15 cellular contexts compared by ENCODE assay signal in genomic region chr16:81744911-81745310, GRCh38. TPM values are rescaled to one million over a fixed set of nuclear protein-coding genes. Genes with fewer than 3 reads are reported as not detected.
DNase-seq lines count a peak whose midpoint lies in the region; ATAC-seq and TF ChIP-seq lines count a peak whose summit lies in the region.
"Had no signal": no experiment of that assay in that cellular context is flagged by ENCODE, and none has a peak within 500 bp of the region (broad histone marks: within the 10 kb centered on the region; RNA-seq: fewer than 3 reads in every experiment).

No MANE protein-coding gene starts in this region.

- peaks cover 37% of the 10 kb centered on the region for H3F3A ChIP-seq in SU-DHL-6 (ENCODE audit: insufficient read depth)

- no peak overlapping the region for H2AK9ac ChIP-seq in IMR-90 (replicated peaks; ENCODE audit: low read depth, low read length, poor library complexity)

- H2BK120ac ChIP-seq in IMR-90 (ENCODE audit: low read depth, low read length) (no peak overlapping the region), mesendoderm (ENCODE audit: low read depth, low read length) (no peak overlapping the region)

- H3K27me3 ChIP-seq in IMR-90 (ENCODE audit: control insufficient read depth, insufficient read depth, low read length), result peaks cover 11% of the 10 kb centered on the region
- no peaks in the 10 kb centered on the region for H3K27me3 ChIP-seq in SU-DHL-6 (ENCODE audit: low read length)
- no peaks in the 10 kb centered on the region for H3K27me3 ChIP-seq in mesendoderm (ENCODE audit: insufficient read depth, low read length, poor library complexity)
- H3K27me3 ChIP-seq in lower lobe of right lung (ENCODE audit: low read depth), result no peaks in the 10 kb centered on the region
- no peaks in the 10 kb centered on the region for H3K27me3 ChIP-seq in hepatocyte

- no peak overlapping the region for H3K23ac ChIP-seq in IMR-90 (ENCODE audit: low read depth, low read length)
- H3K23ac ChIP-seq in mesendoderm (ENCODE audit: low read length), result no peak overlapping the region

- H3K4ac ChIP-seq in IMR-90 (ENCODE audit: low read depth, low read length) (no peak overlapping the region), mesendoderm (ENCODE audit: low read depth, low read length) (no peak overlapping the region)

- H3K79me2 ChIP-seq in SU-DHL-6 (ENCODE audit: insufficient read depth, low read length), result peaks cover 68% of the 10 kb centered on the region
- H3K79me2 ChIP-seq in mesendoderm (ENCODE audit: control insufficient read depth, insufficient read depth, low read length), result no peaks in the 10 kb centered on the region
- H3K79me2 ChIP-seq in hepatocyte, result no peaks in the 10 kb centered on the region

- WGBS in IMR-90 (ENCODE audit: extremely low coverage in 2 of 2, insufficient read length in 1 of 2), 2 experiments, result no CpG with 5 or more reads among the region's 4 CpGs
- WGBS in mesendoderm (ENCODE audit: extremely low coverage, insufficient coverage, low lambda C conversion rate), result no CpG with 5 or more reads among the region's 4 CpGs
- WGBS in hepatocyte (ENCODE audit: low lambda C conversion rate, missing lambda C conversion rate), result 88% methylated on average over 4 of the region's 4 CpGs

- TF ChIP-seq CTCF in IMR-90 (conservative IDR thresholded peaks at IDR 0.05; ENCODE audit: low read depth, low read length), result no peak
- no peak for TF ChIP-seq CTCF in SU-DHL-6 (IDR thresholded peaks at IDR 0.05; ENCODE audit: insufficient read depth, low read length, poor library complexity, severe bottlenecking)
- no peak for TF ChIP-seq CTCF in lower lobe of right lung (IDR thresholded peaks at IDR 0.05)
- no peak for TF ChIP-seq CTCF in hepatocyte (IDR thresholded peaks at IDR 0.05; ENCODE audit: poor library complexity)

- no peak for TF ChIP-seq POLR2A in IMR-90 (IDR thresholded peaks at IDR 0.05; ENCODE audit: low read depth, low read length)

- CTCF ChIA-PET in IMR-90 (lab: Yijun Ruan, JAX), result no interaction called here

- H3K56ac ChIP-seq in IMR-90 (ENCODE audit: extremely low read depth, insufficient read depth, low read length) (no peak overlapping the region), mesendoderm (ENCODE audit: low read length) (no peak overlapping the region)

- peak overlapping the region; percentile 63 for H2AFZ ChIP-seq in IMR-90 (replicated peaks; ENCODE audit: low read length, poor library complexity)
- H2AFZ ChIP-seq in SU-DHL-6 (ENCODE audit: low read depth, low read length, severe bottlenecking), result no peak overlapping the region
- no peak overlapping the region for H2AFZ ChIP-seq in hepatocyte

- H3K18ac ChIP-seq in IMR-90 (ENCODE audit: low read depth, low read length) (no peak overlapping the region), mesendoderm (ENCODE audit: low read length) (no peak overlapping the region)

- TF ChIP-seq RAD21 in IMR-90 (IDR thresholded peaks at IDR 0.05; ENCODE audit: low read length), result no peak

- ATAC-seq in IMR-90 (ENCODE audit: low read depth), result no peak
- no peak for ATAC-seq in lower lobe of right lung

- H3K9me2 ChIP-seq in SU-DHL-6 (replicated peaks; ENCODE audit: insufficient read depth, low read length) (no peaks in the 10 kb centered on the region), hepatocyte (replicated peaks; ENCODE audit: insufficient read depth) (no peaks in the 10 kb centered on the region)

- H3K79me1 ChIP-seq in IMR-90 (ENCODE audit: low read depth in 1 of 2, low read length in 2 of 2) (no peaks in the 10 kb centered on the region), mesendoderm (ENCODE audit: low read length) (no peaks in the 10 kb centered on the region)

- H3K4me2 ChIP-seq in IMR-90 (ENCODE audit: low read depth, low read length), result no peak overlapping the region
- H3K4me2 ChIP-seq in SU-DHL-6 (ENCODE audit: low read depth, low read length, poor library complexity, severe bottlenecking), result peak overlapping the region; percentile 72
- no peak overlapping the region for H3K4me2 ChIP-seq in mesendoderm (ENCODE audit: low read length)
- H3K4me2 ChIP-seq in hepatocyte, result no peak overlapping the region

- H2BK5ac ChIP-seq in IMR-90 (ENCODE audit: low read depth, low read length, poor library complexity, severe bottlenecking) (no peak overlapping the region), mesendoderm (ENCODE audit: low read length) (no peak overlapping the region)

- peak overlapping the region; percentile 99; the same call in 1 of the 2 replicates for H4K5ac ChIP-seq in IMR-90 (ENCODE audit: low read depth, low read length)
- no peak overlapping the region for H4K5ac ChIP-seq in mesendoderm (ENCODE audit: low read length)

- no peak overlapping the region for H3K14ac ChIP-seq in IMR-90 (replicated peaks; ENCODE audit: low read depth, low read length)

- dilution Hi-C loops in IMR-90 (cut with HindIII; ENCODE audit: low sequenced_read_pairs, unreplicated experiment), result no loop called here

- H3K9me3 ChIP-seq in IMR-90 (ENCODE audit: control insufficient read depth, insufficient read depth, low read length) (no peaks in the 10 kb centered on the region), SU-DHL-6 (ENCODE audit: insufficient read depth, low read length) (no peaks in the 10 kb centered on the region), lower lobe of right lung (no peaks in the 10 kb centered on the region), hepatocyte (ENCODE audit: low read depth) (no peaks in the 10 kb centered on the region)

- no peak overlapping the region for H2BK20ac ChIP-seq in IMR-90 (ENCODE audit: low read depth, low read length)

- in situ Hi-C loops in IMR-90 (cut with MboI; ENCODE audit: low sequenced_read_pairs), result loop anchor here (25.0 kb wide), 2 partner anchors 708 to 1558 kb away; partner anchors contain the start of gene ATMIN

- no peak overlapping the region for H4K91ac ChIP-seq in IMR-90 (ENCODE audit: insufficient read depth, low read depth, low read length)

- H3K9ac ChIP-seq in IMR-90 (ENCODE audit: low read depth, low read length) (no peak overlapping the region), SU-DHL-6 (ENCODE audit: low read length) (no peak overlapping the region), mesendoderm (ENCODE audit: low read length) (no peak overlapping the region)

- no peak overlapping the region for H3K4me3 ChIP-seq in IMR-90 (ENCODE audit: insufficient read depth, low read depth, low read length)
- no peak overlapping the region for H3K4me3 ChIP-seq in SU-DHL-6 (ENCODE audit: insufficient read depth, low read length, poor library complexity, severe bottlenecking)
- no peak overlapping the region for H3K4me3 ChIP-seq in mesendoderm (ENCODE audit: low read length)
- H3K4me3 ChIP-seq in lower lobe of right lung, result no peak overlapping the region
- no peak overlapping the region for H3K4me3 ChIP-seq in hepatocyte
- H3K4me3 ChIP-seq: SK-N-MC had no signal

- H4K8ac ChIP-seq in IMR-90 (ENCODE audit: low read depth in 2 of 2, low read length in 2 of 2), result peak overlapping the region; percentile 98 to 100; a peak in 1 of 4 replicates
- no peak overlapping the region for H4K8ac ChIP-seq in mesendoderm (ENCODE audit: low read depth, low read length)

- POLR2A ChIA-PET in IMR-90 (lab: Charles Lee; ENCODE audit: unreplicated experiment), result no interaction called here

- peaks cover 2% of the 10 kb centered on the region; the same call in 1 of the 2 replicates for H3K4me1 ChIP-seq in IMR-90 (ENCODE audit: control insufficient read depth, insufficient read depth, low read length)
- no peaks in the 10 kb centered on the region for H3K4me1 ChIP-seq in mesendoderm (ENCODE audit: control insufficient read depth, low read depth, low read length)
- peaks cover 14% of the 10 kb centered on the region for H3K4me1 ChIP-seq in lower lobe of right lung
- H3K4me1 ChIP-seq in hepatocyte (ENCODE audit: insufficient read depth), result peaks cover 4% of the 10 kb centered on the region

- H2AK5ac ChIP-seq in IMR-90 (ENCODE audit: low read depth, low read length) (no peak overlapping the region), mesendoderm (ENCODE audit: low read length) (no peak overlapping the region)

- intact Hi-C loops in IMR-90 (cut with micrococcal nuclease) (no loop called here), lower lobe of right lung (cut with DNase I) (no loop called here)

- H4K20me1 ChIP-seq in IMR-90 (ENCODE audit: insufficient read depth, low read length), result no peaks in the 10 kb centered on the region
- no peaks in the 10 kb centered on the region for H4K20me1 ChIP-seq in SU-DHL-6 (ENCODE audit: low read depth, low read length)
- no peaks in the 10 kb centered on the region for H4K20me1 ChIP-seq in hepatocyte (ENCODE audit: insufficient read depth, poor library complexity, severe bottlenecking)

- no peaks in the 10 kb centered on the region for H3K9me1 ChIP-seq in IMR-90 (ENCODE audit: insufficient read depth, low read length)

- BruUV-seq in IMR-90 (replicated peaks; lab: Mats Ljungman, UMichigan), result no TSS peak

- H3K27ac ChIP-seq in IMR-90 (ENCODE audit: insufficient read depth, low read length) (no peak overlapping the region), SU-DHL-6 (ENCODE audit: low read depth, low read length) (no peak overlapping the region), mesendoderm (ENCODE audit: low read depth, low read length) (no peak overlapping the region), lower lobe of right lung (no peak overlapping the region), hepatocyte (no peak overlapping the region)
- H3K27ac ChIP-seq: PC-9, SK-N-MC had no signal

- DNase-seq in IMR-90, result no peak
- peak; percentile 30 for DNase-seq in mesendoderm
- DNase-seq in lower lobe of right lung, result no peak
- no peak for DNase-seq in stimulated activated CD4-positive, alpha-beta T cell treated with anti-CD3 and anti-CD28 coated beads, Interleukin-1b, Interleukin-23, amount 100 ng/mL, for 48 hours
- no peak for DNase-seq in HCEC 1CT
- DNase-seq in hepatocyte (ENCODE audit: low spot score), result no peak
- DNase-seq: EL, NCI-H1092, NCI-H1694, NCI-H2107, NCI-H345, NCI-H526 treated with DMSO at 0.1 percent for 48 hours, PC-9 had no signal

- no peaks in the 10 kb centered on the region for H3K36me3 ChIP-seq in IMR-90 (ENCODE audit: control insufficient read depth, insufficient read depth, low read length)
- H3K36me3 ChIP-seq in SU-DHL-6 (ENCODE audit: low read length), result no peaks in the 10 kb centered on the region
- H3K36me3 ChIP-seq in mesendoderm (ENCODE audit: control insufficient read depth, insufficient read depth, low read length), result no peaks in the 10 kb centered on the region
- no peaks in the 10 kb centered on the region for H3K36me3 ChIP-seq in lower lobe of right lung
- no peaks in the 10 kb centered on the region for H3K36me3 ChIP-seq in hepatocyte (replicated peaks; ENCODE audit: insufficient read depth, low read depth)

- H2BK15ac ChIP-seq in IMR-90 (ENCODE audit: low read depth, low read length) (no peak overlapping the region), mesendoderm (replicated peaks; ENCODE audit: low read depth) (no peak overlapping the region)

TF ChIP-seq in IMR-90, 13 proteins besides CTCF, POLR2A, EP300 and RAD21 (continues in another document):
- no peak for TF ChIP-seq MXI1 (IDR thresholded peaks at IDR 0.05; ENCODE audit: borderline replicate concordance, low read depth, low read length)

RNA-seq across cellular contexts. Expression of gene PLCG2, which starts 34.2 kb away (rescaled TPM):
- total RNA-seq in IMR-90 (2012; rRNA removed) (0.18 and 0.28 TPM in 2 replicates), lower lobe of right lung (47.7 TPM), hepatocyte (5.0 and 7.8 TPM in 2 replicates)
- polyA plus RNA-seq in IMR-90 (2012; rRNA removed) (0.04 and 0.14 TPM in 2 replicates), hepatocyte (2.5 and 5.0 TPM in 2 replicates)
- 0.02 and 0.08 TPM in 2 replicates for polyA plus RNA-seq in IMR-90 (2012; cell fraction: cytosol; rRNA removed)
- 0.04 and 0.17 TPM in 2 replicates for polyA plus RNA-seq in IMR-90 (2012; cell fraction: nucleus; rRNA removed; ENCODE audit: low replicate concordance)
- polyA plus RNA-seq in mesendoderm (2013, experiment 1 of 2), result 1.6 TPM
- polyA plus RNA-seq in mesendoderm (2013, experiment 2 of 2), result 1.3 TPM
